ENCODE assay signal across 9 cellular contexts in genomic region chr17:67478266-67479118, GRCh38.
DNase-seq lines count a peak whose midpoint lies in the region; ATAC-seq, FAIRE-seq and TF ChIP-seq lines count a peak whose summit lies in the region.
"Had no signal": no experiment of that assay in that cellular context is flagged by ENCODE, and none has a peak within 500 bp of the region (broad histone marks: within the 10 kb centered on the region; RNA-seq: fewer than 3 reads in every experiment).

No MANE protein-coding gene starts in this region.

- H3K9ac ChIP-seq in astrocyte (ENCODE audit: low read length) = peak overlapping the region; percentile 73

- peak overlapping the region; percentile 50 for H2AFZ ChIP-seq in astrocyte (ENCODE audit: low read depth, low read length)

- H3K36me3 ChIP-seq in heart left ventricle (no peaks in the 10 kb centered on the region), astrocyte (ENCODE audit: insufficient read depth, low read length) (no peaks in the 10 kb centered on the region), mesodermal cell (ENCODE audit: control insufficient read depth, insufficient read depth, low read length) (no peaks in the 10 kb centered on the region), thyroid gland (no peaks in the 10 kb centered on the region)
- H3K36me3 ChIP-seq: cardiac muscle cell had no signal

- peak overlapping the region; percentile 74 for H3K4me2 ChIP-seq in astrocyte (ENCODE audit: low read length)

- DNase-seq in heart left ventricle (no peak), Right ventricle myocardium superior (no peak), astrocyte (ENCODE audit: low read depth) (no peak), thyroid gland (no peak), NCI-H1048 (lab: John Stamatoyannopoulos, UW) (no peak), SKM-1 (lab: John Stamatoyannopoulos, UW; ENCODE audit: unreplicated experiment) (no peak)

- no peaks in the 10 kb centered on the region for H4K20me1 ChIP-seq in astrocyte (ENCODE audit: insufficient read depth, low read length)

- H3K4me1 ChIP-seq in heart left ventricle (peaks cover 0 to 75% (median 17%) of the 10 kb centered on the region in 12 donors), astrocyte (ENCODE audit: insufficient read depth, low read length) (peaks cover 29% of the 10 kb centered on the region), mesodermal cell (ENCODE audit: control insufficient read depth, insufficient read depth, low read length, poor library complexity, severe bottlenecking) (peaks cover 8% of the 10 kb centered on the region), thyroid gland (peaks cover 4 to 42% of the 10 kb centered on the region in 2 donors)

- no peaks in the 10 kb centered on the region for H3K9me3 Mint-ChIP-seq in astrocyte (ENCODE audit: unreplicated experiment)

- no peak for TF ChIP-seq POLR2A in heart left ventricle (IDR thresholded peaks at IDR 0.05)
- TF ChIP-seq POLR2A in thyroid gland (IDR thresholded peaks at IDR 0.05) = no peak

- ATAC-seq in heart left ventricle (no peak), Right ventricle myocardium superior (ENCODE audit: poor library complexity) (no peak), HG02642 (IDR thresholded peaks at IDR 0.05; ENCODE audit: poor library complexity, unreplicated experiment) (no peak)

- FAIRE-seq in astrocyte (lab: Jason Lieb, UNC) = no peak

- peak overlapping the region in 10 of 12 donors; percentile 8 to 63 (median 32) for H3K27ac ChIP-seq in heart left ventricle
- peak overlapping the region; percentile 70 for H3K27ac ChIP-seq in astrocyte (ENCODE audit: low read depth, low read length)
- peak overlapping the region; percentile 23 for H3K27ac ChIP-seq in mesodermal cell (ENCODE audit: low read depth, low read length, severe bottlenecking)
- H3K27ac ChIP-seq in thyroid gland = peak overlapping the region; percentile 46 to 64 (median 59)
- H3K27ac ChIP-seq: cardiac muscle cell had no signal

- peaks cover 2% of the 10 kb centered on the region for H3K36me3 Mint-ChIP-seq in astrocyte (ENCODE audit: low read depth, unreplicated experiment)

- H3K9me3 ChIP-seq in heart left ventricle (no peaks in the 10 kb centered on the region), astrocyte (ENCODE audit: insufficient read depth, low read depth, low read length) (no peaks in the 10 kb centered on the region), mesodermal cell (ENCODE audit: control insufficient read depth, low read length) (no peaks in the 10 kb centered on the region), thyroid gland (no peaks in the 10 kb centered on the region)

- WGBS in heart left ventricle, 4 donors = 84 to 86% (median 84%) methylated on average over 11 of the region's 11 CpGs
- 83 to 88% methylated on average over 9 to 10 of the region's 11 CpGs for WGBS in mesodermal cell (ENCODE audit: insufficient coverage in 2 of 2), 2 experiments
- WGBS in thyroid gland, 2 donors = 73 to 81% methylated on average over 11 of the region's 11 CpGs

- H3K4me3 ChIP-seq in heart left ventricle (no peak overlapping the region), astrocyte (ENCODE audit: insufficient read depth, low read depth, low read length) (peak overlapping the region; percentile 32), mesodermal cell (ENCODE audit: extremely low read depth, insufficient read depth, low read length, poor library complexity, severe bottlenecking) (no peak overlapping the region), thyroid gland (replicated peaks in 1 of 3) (no peak overlapping the region)
- H3K4me3 ChIP-seq: cardiac muscle cell had no signal

- H3K4me1 Mint-ChIP-seq in astrocyte (ENCODE audit: low read depth, unreplicated experiment) = peaks cover 22% of the 10 kb centered on the region

- no peaks in the 10 kb centered on the region for H3K27me3 Mint-ChIP-seq in astrocyte (ENCODE audit: low read depth, unreplicated experiment)

- no peaks in the 10 kb centered on the region for H3K79me2 ChIP-seq in astrocyte (ENCODE audit: insufficient read depth, low read length)

- TF ChIP-seq CTCF in heart left ventricle (IDR thresholded peaks at IDR 0.05) (no peak), astrocyte (IDR thresholded peaks at IDR 0.05; ENCODE audit: insufficient read depth, low read depth, low read length) (no peak), thyroid gland (IDR thresholded peaks at IDR 0.05) (no peak)

- H3K27me3 ChIP-seq in heart left ventricle = no peaks in the 10 kb centered on the region
- H3K27me3 ChIP-seq in astrocyte (ENCODE audit: insufficient read depth, low read length) = no peaks in the 10 kb centered on the region
- no peaks in the 10 kb centered on the region for H3K27me3 ChIP-seq in thyroid gland
- H3K27me3 ChIP-seq: cardiac muscle cell had no signal

- no peak overlapping the region for H3K4me3 Mint-ChIP-seq in astrocyte (ENCODE audit: unreplicated experiment)

- intact Hi-C loops in heart left ventricle (cut with DNase I) (loop anchor here in 5 of 10 donors (5.0 to 10.0 kb wide), 6 partner anchors 101 to 209 kb away; partner anchors contain the start of gene PITPNC1 (in 1 of the 5)), Right ventricle myocardium superior (cut with DNase I) (loop anchor here (5.0 kb wide), 1 partner anchor 101 kb away; the partner anchor contains the start of gene PITPNC1), thyroid gland (cut with DNase I) (loop anchor here (5.0 to 10.0 kb wide), 3 partner anchors 101 to 206 kb away; partner anchors contain the start of gene PITPNC1)

- peak overlapping the region; percentile 36 for H3K27ac Mint-ChIP-seq in astrocyte (ENCODE audit: unreplicated experiment)
